ENCODE assay signal across 29 cellular contexts in genomic region chr9:24459898-24460297, GRCh38.
"Had no signal": no experiment of that assay in that cellular context is flagged by ENCODE, and none has a peak within 500 bp of the region (broad histone marks: within the 10 kb centered on the region; RNA-seq: fewer than 3 reads in every experiment).

No MANE protein-coding gene starts in this region.

- H3K4me3 ChIP-seq: colonic mucosa, coronary artery, dorsolateral prefrontal cortex, esophagus muscularis mucosa, esophagus squamous epithelium, gastrocnemius medialis, gastroesophageal sphincter, heart left ventricle, heart right ventricle, hepatocyte had no signal

- DNase-seq: colonic mucosa; cortex of kidney; dermis blood vessel endothelial cell; dorsolateral prefrontal cortex; effector CD4-positive, alpha-beta T cell; effector CD8-positive, alpha-beta T cell; effector memory CD4-positive, alpha-beta T cell; effector memory CD8-positive, alpha-beta T cell; endodermal cell; erythroblast; esophagus squamous epithelium; foreskin fibroblast; foreskin keratinocyte; foreskin melanocyte; gastrocnemius medialis; glutamatergic neuron; head of caudate nucleus; heart left ventricle; heart right ventricle had no signal

- H3K9me3 Mint-ChIP-seq: dendritic cell treated with granulocyte-macrophage colony-stimulating factor and Interleukin-4, amounts not matched to agents 40 ng/mL and 50 ng/mL, for 4 days; endodermal cell had no signal

- H3K4me1 ChIP-seq: colonic mucosa, esophagus muscularis mucosa, esophagus squamous epithelium, foreskin keratinocyte, gastrocnemius medialis, gastroesophageal sphincter, heart left ventricle, heart right ventricle had no signal

- H3K27me3 Mint-ChIP-seq: dendritic cell treated with granulocyte-macrophage colony-stimulating factor and Interleukin-4, amounts not matched to agents 40 ng/mL and 50 ng/mL, for 4 days; effector memory CD8-positive, alpha-beta T cell had no signal

- H3K27ac ChIP-seq: colonic mucosa, coronary artery, dorsolateral prefrontal cortex, epithelial cell of prostate, esophagus muscularis mucosa, esophagus squamous epithelium, foreskin keratinocyte, gastrocnemius medialis, gastroesophageal sphincter, heart left ventricle, heart right ventricle, hepatocyte had no signal

- H2AFZ ChIP-seq: hepatocyte had no signal

- H3K36me3 ChIP-seq: colonic mucosa, esophagus muscularis mucosa, esophagus squamous epithelium, gastrocnemius medialis, gastroesophageal sphincter, heart left ventricle, heart right ventricle had no signal

- H3K4me2 ChIP-seq: hepatocyte had no signal

- H3K27ac Mint-ChIP-seq: dendritic cell treated with granulocyte-macrophage colony-stimulating factor and Interleukin-4, amounts not matched to agents 40 ng/mL and 50 ng/mL, for 4 days; effector memory CD8-positive, alpha-beta T cell; endodermal cell had no signal

- H3K79me2 ChIP-seq: hepatocyte had no signal

- ATAC-seq: effector memory CD8-positive, alpha-beta T cell; esophagus mucosa; foreskin keratinocyte; gastrocnemius medialis; gastroesophageal sphincter; heart left ventricle; heart right ventricle had no signal

- H3K4me3 Mint-ChIP-seq: dendritic cell treated with granulocyte-macrophage colony-stimulating factor and Interleukin-4, amounts not matched to agents 40 ng/mL and 50 ng/mL, for 4 days; effector memory CD8-positive, alpha-beta T cell; endodermal cell had no signal

- H3K9me3 ChIP-seq: colonic mucosa, esophagus muscularis mucosa, esophagus squamous epithelium, gastrocnemius medialis, gastroesophageal sphincter had no signal

- FAIRE-seq: colon, endometrium, frontal cortex had no signal

- H3K27me3 ChIP-seq: colonic mucosa, esophagus muscularis mucosa, esophagus squamous epithelium, foreskin keratinocyte, gastrocnemius medialis, gastroesophageal sphincter, heart left ventricle, heart right ventricle, hepatocyte had no signal
